Comparison of ENCODE assay signal across 14 cellular contexts in genomic region chr17:16171613-16172012, GRCh38. TPM values are rescaled to one million over a fixed set of nuclear protein-coding genes. Genes with fewer than 3 reads are reported as not detected.
DNase-seq lines count a peak whose midpoint lies in the region; FAIRE-seq and TF ChIP-seq lines count a peak whose summit lies in the region.
"Had no signal": no experiment of that assay in that cellular context is flagged by ENCODE, and none has a peak within 500 bp of the region (broad histone marks: within the 10 kb centered on the region; RNA-seq: fewer than 3 reads in every experiment).

No MANE protein-coding gene starts in this region.

- DNase-seq in GM03348 (ENCODE audit: low spot score) (peak; percentile 8), NCI-H2196 treated with DMSO at 0.1 percent for 48 hours (lab: John Stamatoyannopoulos, UW; ENCODE audit: unreplicated experiment) (peak; percentile 2), chondrocyte (ENCODE audit: low spot score) (no peak), progenitor cell of endocrine pancreas (ENCODE audit: low spot score, unreplicated experiment) (no peak), HTR-8/SVneo (ENCODE audit: insufficient read length, low spot score) (no peak), GM19239 (ENCODE audit: insufficient read length, low spot score) (no peak)
- DNase-seq in activated CD8-positive, alpha-beta memory T cell treated with anti-CD3 and anti-CD28 coated beads, Interleukin-2, amount 50 U/mL, for 48 hours, result no peak
- DNase-seq: activated CD4-positive, alpha-beta T cell treated with anti-CD3 and anti-CD28 coated beads, Interleukin-2, amount 50 U/mL, for 48 hours; activated effector memory CD4-positive, alpha-beta T cell treated with Interleukin-2 at 50 U/mL for 16 hours; COR-L47; HFFc6; NCI-H1694 treated with DMSO at 0.1 percent for 48 hours; OCI-M1 had no signal

- peaks cover 10% of the 10 kb centered on the region for H3K4me1 Mint-ChIP-seq in chondrocyte (ENCODE audit: low read depth)
- peaks cover 12% of the 10 kb centered on the region for H3K4me1 Mint-ChIP-seq in progenitor cell of endocrine pancreas (ENCODE audit: low read depth)

- peaks cover 7% of the 10 kb centered on the region for H3K36me3 Mint-ChIP-seq in chondrocyte (ENCODE audit: low read depth)
- peaks cover 14% of the 10 kb centered on the region for H3K36me3 Mint-ChIP-seq in progenitor cell of endocrine pancreas (ENCODE audit: insufficient read depth)

- H3K27me3 Mint-ChIP-seq in chondrocyte (ENCODE audit: low read depth) (no peaks in the 10 kb centered on the region), progenitor cell of endocrine pancreas (no peaks in the 10 kb centered on the region)

- H3K9me3 Mint-ChIP-seq in chondrocyte (ENCODE audit: low read depth), result no peaks in the 10 kb centered on the region
- no peaks in the 10 kb centered on the region for H3K9me3 Mint-ChIP-seq in progenitor cell of endocrine pancreas (ENCODE audit: low read depth)
- H3K9me3 Mint-ChIP-seq: HFFc6 had no signal

- H3K27ac Mint-ChIP-seq in chondrocyte (ENCODE audit: unreplicated experiment), result peak overlapping the region; percentile 63
- peak overlapping the region; percentile 78 for H3K27ac Mint-ChIP-seq in progenitor cell of endocrine pancreas
- H3K27ac Mint-ChIP-seq: HFFc6; T-helper 2 cell treated with Interferon-gamma antibody and Interleukin-4, amounts not matched to agents 5 μg/mL and 100 μg/mL, for 36 hours had no signal

- TF ChIP-seq CTCF in chondrocyte (IDR thresholded peaks at IDR 0.05) (no peak), progenitor cell of endocrine pancreas (IDR thresholded peaks at IDR 0.05; ENCODE audit: unreplicated experiment) (no peak)

- FAIRE-seq in HTR-8/SVneo (lab: Jason Lieb, UNC), result no peak
- no peak for FAIRE-seq in GM19239 (lab: Jason Lieb, UNC)

- H3K4me3 Mint-ChIP-seq in chondrocyte (ENCODE audit: unreplicated experiment), result peak overlapping the region; percentile 12
- H3K4me3 Mint-ChIP-seq in progenitor cell of endocrine pancreas (ENCODE audit: low read depth), result no peak overlapping the region
- H3K4me3 Mint-ChIP-seq: HFFc6; T-helper 2 cell treated with Interferon-gamma antibody and Interleukin-4, amounts not matched to agents 5 μg/mL and 100 μg/mL, for 36 hours had no signal

RNA-seq across cellular contexts. Expression of gene NCOR1, which starts 43.7 kb away (rescaled TPM):
- total RNA-seq in chondrocyte (102 to 115 TPM (median 108 TPM) in 3 replicates), progenitor cell of endocrine pancreas (154 and 165 TPM in 2 replicates)

RNA-seq across cellular contexts. Expression of gene PIGL, which starts 45.4 kb away (rescaled TPM):
- total RNA-seq in chondrocyte, result 15.9 to 21.9 TPM (median 19.1 TPM) in 3 replicates
- total RNA-seq in progenitor cell of endocrine pancreas, result 37.1 and 40.5 TPM in 2 replicates

Comparison
In these comparisons a context has a peak if more than half of its experiments do, and no peak if none do; other contexts are left out.
1. DNase-seq: peak in GM03348 (single experiment) and NCI-H2196 treated with DMSO at 0.1 percent for 48 hours (single experiment); none in chondrocyte (single experiment), progenitor cell of endocrine pancreas (single experiment), HTR-8/SVneo (single experiment), activated CD8-positive, alpha-beta memory T cell treated with anti-CD3 and anti-CD28 coated beads, Interleukin-2, amount 50 U/mL, for 48 hours (single experiment) and GM19239 (single experiment).